ENCODE assay signal across 19 cellular contexts in genomic region chr6:107587402-107587801, GRCh38.
DNase-seq lines count a peak whose midpoint lies in the region; TF ChIP-seq lines count a peak whose summit lies in the region.
"Had no signal": no experiment of that assay in that cellular context is flagged by ENCODE, and none has a peak within 500 bp of the region (broad histone marks: within the 10 kb centered on the region; RNA-seq: fewer than 3 reads in every experiment).

No MANE protein-coding gene starts in this region.

- DNase-seq in NCI-H69 (lab: John Stamatoyannopoulos, UW) (peak; percentile 32), caudate nucleus (lab: John Stamatoyannopoulos, UW) (no peak), left ventricle myocardium inferior (no peak), nephron progenitor cell (no peak), NCI-H2227 treated with DMSO at 0.1 percent for 48 hours (lab: John Stamatoyannopoulos, UW) (no peak), retina (no peak), testis (no peak), Calu3 (no peak)
- DNase-seq: 8988T; C1 segment of cervical spinal cord; CD8-positive, alpha-beta memory T cell; IMR-90; NCI-H1105; NCI-H146; NCI-H2029 treated with DMSO at 0.1 percent for 48 hours; NCI-H345; NCI-H524; OCI-M1 had no signal

- BruUV-seq in Calu3 (replicated peaks; lab: Mats Ljungman, UMichigan), result no TSS peak

- H3K4me1 ChIP-seq in left ventricle myocardium inferior (peaks cover 55% of the 10 kb centered on the region), testis (peaks cover 27% of the 10 kb centered on the region)

- H3K27ac Mint-ChIP-seq in nephron progenitor cell (peak overlapping the region; percentile 60), Calu3 (ENCODE audit: unreplicated experiment) (no peak overlapping the region)

- H3K36me3 ChIP-seq in left ventricle myocardium inferior, result no peaks in the 10 kb centered on the region
- H3K36me3 ChIP-seq in testis (ENCODE audit: low read depth, missing control alignments), result no peaks in the 10 kb centered on the region

- no peak for TF ChIP-seq CTCF in left ventricle myocardium inferior (IDR thresholded peaks at IDR 0.05; ENCODE audit: borderline replicate concordance)
- no peak for TF ChIP-seq CTCF in nephron progenitor cell (IDR thresholded peaks at IDR 0.05)
- TF ChIP-seq CTCF in testis (IDR thresholded peaks at IDR 0.05), result no peak
- no peak for TF ChIP-seq CTCF in Calu3 (IDR thresholded peaks at IDR 0.05; ENCODE audit: unreplicated experiment)

- no peak overlapping the region for H3K4me3 Mint-ChIP-seq in nephron progenitor cell
- H3K4me3 Mint-ChIP-seq in Calu3 (ENCODE audit: low read depth, unreplicated experiment), result no peak overlapping the region
- H3K4me3 Mint-ChIP-seq: CD8-positive, alpha-beta memory T cell had no signal

- CTCF ChIA-PET in Calu3 (lab: Charles Lee), result no interaction called here

- no peak for TF ChIP-seq POLR2A in testis (IDR thresholded peaks at IDR 0.05)

- no peaks in the 10 kb centered on the region for H3K9me3 Mint-ChIP-seq in nephron progenitor cell
- H3K9me3 Mint-ChIP-seq in Calu3 (ENCODE audit: low read depth, unreplicated experiment), result no peaks in the 10 kb centered on the region
- H3K9me3 Mint-ChIP-seq: CD8-positive, alpha-beta memory T cell had no signal

- H3K4me3 ChIP-seq in left ventricle myocardium inferior (peak overlapping the region; percentile 13), testis (no peak overlapping the region)

- H3K4me1 Mint-ChIP-seq in nephron progenitor cell (peaks cover 33% of the 10 kb centered on the region), Calu3 (ENCODE audit: low read depth, unreplicated experiment) (peaks cover 28% of the 10 kb centered on the region)
- H3K4me1 Mint-ChIP-seq: CD8-positive, alpha-beta memory T cell had no signal

- intact Hi-C loops in left ventricle myocardium inferior (cut with micrococcal nuclease), result no loop called here
- intact Hi-C loops in testis (cut with DNase I; ENCODE audit: low total_unique reads), result no loop called here
- intact Hi-C loops in Calu3 (cut with micrococcal nuclease; ENCODE audit: unreplicated experiment), result no loop called here

- H3K27me3 Mint-ChIP-seq in nephron progenitor cell (ENCODE audit: low read depth, poor library complexity), result no peaks in the 10 kb centered on the region
- H3K27me3 Mint-ChIP-seq in Calu3 (ENCODE audit: unreplicated experiment), result no peaks in the 10 kb centered on the region

- H3K27ac ChIP-seq in caudate nucleus (ENCODE audit: low read depth, low read length) (peak overlapping the region; percentile 9), left ventricle myocardium inferior (replicated peaks) (peak overlapping the region; percentile 71), testis (peak overlapping the region in 1 of 2 donors; percentile 44)
- H3K27ac ChIP-seq: KMS-11 had no signal

- H3K9me3 ChIP-seq in left ventricle myocardium inferior (replicated peaks), result no peaks in the 10 kb centered on the region
- no peaks in the 10 kb centered on the region for H3K9me3 ChIP-seq in testis

- no peaks in the 10 kb centered on the region for H3K27me3 ChIP-seq in left ventricle myocardium inferior (ENCODE audit: low read depth)
- H3K27me3 ChIP-seq in testis, result no peaks in the 10 kb centered on the region

- H3K36me3 Mint-ChIP-seq in nephron progenitor cell (ENCODE audit: low read depth) (peaks cover 61% of the 10 kb centered on the region), Calu3 (ENCODE audit: insufficient read depth, unreplicated experiment) (no peaks in the 10 kb centered on the region)
- H3K36me3 Mint-ChIP-seq: CD8-positive, alpha-beta memory T cell had no signal

- 40 to 41% methylated on average over 5 of the region's 5 CpGs for WGBS in testis, 2 donors
